Comparison of ENCODE assay signal across 3 cellular contexts in the genomic region with DNA sequence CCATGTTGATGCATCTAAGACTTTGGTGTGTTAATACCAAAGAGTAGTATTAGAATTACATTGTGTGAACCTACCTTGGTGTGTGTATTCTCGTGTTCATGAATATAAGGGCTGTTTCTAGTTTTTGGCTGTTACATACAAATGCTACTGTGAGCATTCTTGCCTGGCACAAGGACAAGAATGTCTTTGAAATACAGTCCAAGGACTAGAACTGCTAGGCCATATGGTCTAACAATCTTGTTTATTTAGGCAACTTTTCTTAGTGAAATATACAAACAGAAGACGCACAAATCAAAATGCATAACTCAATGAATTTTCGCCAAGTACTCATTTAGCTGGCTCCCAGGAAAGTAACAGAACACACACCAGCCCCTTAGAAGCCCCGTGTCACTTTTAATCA.
TF ChIP-seq lines count a peak whose summit lies in the region.

No MANE protein-coding gene starts in this region.

TF ChIP-seq in HepG2, 621 proteins besides CTCF, POLR2A, EP300 and RAD21:
- no peak for TF ChIP-seq DNMT1 (CRISPR knock-in tag; IDR thresholded peaks at IDR 0.05)
- TF ChIP-seq, protein P1, sequence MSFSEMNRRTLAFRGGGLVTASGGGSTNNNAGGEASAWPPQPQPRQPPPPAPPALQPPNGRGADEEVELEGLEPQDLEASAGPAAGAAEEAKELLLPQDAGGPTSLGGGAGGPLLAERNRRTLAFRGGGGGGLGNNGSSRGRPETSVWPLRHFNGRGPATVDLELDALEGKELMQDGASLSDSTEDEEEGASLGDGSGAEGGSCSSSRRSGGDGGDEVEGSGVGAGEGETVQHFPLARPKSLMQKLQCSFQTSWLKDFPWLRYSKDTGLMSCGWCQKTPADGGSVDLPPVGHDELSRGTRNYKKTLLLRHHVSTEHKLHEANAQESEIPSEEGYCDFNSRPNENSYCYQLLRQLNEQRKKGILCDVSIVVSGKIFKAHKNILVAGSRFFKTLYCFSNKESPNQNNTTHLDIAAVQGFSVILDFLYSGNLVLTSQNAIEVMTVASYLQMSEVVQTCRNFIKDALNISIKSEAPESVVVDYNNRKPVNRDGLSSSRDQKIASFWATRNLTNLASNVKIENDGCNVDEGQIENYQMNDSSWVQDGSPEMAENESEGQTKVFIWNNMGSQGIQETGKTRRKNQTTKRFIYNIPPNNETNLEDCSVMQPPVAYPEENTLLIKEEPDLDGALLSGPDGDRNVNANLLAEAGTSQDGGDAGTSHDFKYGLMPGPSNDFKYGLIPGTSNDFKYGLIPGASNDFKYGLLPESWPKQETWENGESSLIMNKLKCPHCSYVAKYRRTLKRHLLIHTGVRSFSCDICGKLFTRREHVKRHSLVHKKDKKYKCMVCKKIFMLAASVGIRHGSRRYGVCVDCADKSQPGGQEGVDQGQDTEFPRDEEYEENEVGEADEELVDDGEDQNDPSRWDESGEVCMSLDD (CRISPR knock-in tag; IDR thresholded peaks at IDR 0.05; ENCODE audit: borderline replicate concordance), result no peak
- no peak for TF ChIP-seq ZNF615 (CRISPR knock-in tag; IDR thresholded peaks at IDR 0.05; ENCODE audit: borderline replicate concordance)
- no peak for TF ChIP-seq ZNF749 (CRISPR knock-in tag; IDR thresholded peaks at IDR 0.05; ENCODE audit: borderline replicate concordance)
- TF ChIP-seq SMAD3 (CRISPR knock-in tag; IDR thresholded peaks at IDR 0.05), result no peak
- no peak for TF ChIP-seq MXD4 (CRISPR knock-in tag; IDR thresholded peaks at IDR 0.05)
- TF ChIP-seq TAF1 (CRISPR knock-in tag; IDR thresholded peaks at IDR 0.05), result no peak
- TF ChIP-seq FOSL2 (CRISPR knock-in tag; IDR thresholded peaks at IDR 0.05), result no peak
- TF ChIP-seq ZNF431 (CRISPR knock-in tag; IDR thresholded peaks at IDR 0.05; ENCODE audit: borderline replicate concordance, low read depth), result no peak
TF ChIP-seq in HepG2: peak in this region for 0.

TF ChIP-seq in H1, 55 proteins besides CTCF, POLR2A, EP300 and RAD21 (continues in another document):
- TF ChIP-seq GTF2F1 (IDR thresholded peaks at IDR 0.05; ENCODE audit: borderline replicate concordance, low read depth, low read length) (no peak), SIRT6 (IDR thresholded peaks at IDR 0.05; ENCODE audit: low read length) (no peak), MAFK (IDR thresholded peaks at IDR 0.05; ENCODE audit: low read depth, low read length) (no peak), CTBP2 (IDR thresholded peaks at IDR 0.05; ENCODE audit: borderline replicate concordance, insufficient read depth, insufficient read length, low read length) (no peak), NANOG (IDR thresholded peaks at IDR 0.05; ENCODE audit: insufficient read depth, low read depth, low read length, poor library complexity, severe bottlenecking) (no peak), CBX5 (IDR thresholded peaks at IDR 0.05; ENCODE audit: low read depth, low read length) (no peak), JUN (IDR thresholded peaks at IDR 0.05; ENCODE audit: low read depth, low read length) (no peak), CEBPB (IDR thresholded peaks at IDR 0.05; ENCODE audit: low read depth, low read length) (no peak), CHD1 (IDR thresholded peaks at IDR 0.05; ENCODE audit: low read depth, low read length) (no peak), TEAD4 (IDR thresholded peaks at IDR 0.05; ENCODE audit: low read depth, low read length) (no peak), TAF7 (optimal IDR thresholded peaks at IDR 0.05; ENCODE audit: borderline replicate concordance, low read depth, low read length) (no peak), ATF3 (IDR thresholded peaks at IDR 0.05; ENCODE audit: insufficient read depth, low read depth, low read length) (no peak), ATF2 (IDR thresholded peaks at IDR 0.05; ENCODE audit: low read length) (no peak), TBP (IDR thresholded peaks at IDR 0.05; ENCODE audit: low read depth, low read length) (no peak), POU5F1 (IDR thresholded peaks at IDR 0.05; ENCODE audit: low read depth, low read length) (no peak), USF2 (IDR thresholded peaks at IDR 0.05; ENCODE audit: low read length) (no peak), EZH2 (IDR thresholded peaks at IDR 0.05; ENCODE audit: low read depth, low read length, severe bottlenecking) (no peak)

TF ChIP-seq in SK-N-SH treated with all-trans-retinoic acid at 6 μM for 48 hours, 23 proteins besides CTCF, POLR2A, EP300 and RAD21:
- TF ChIP-seq ZFP3 (CRISPR knock-in tag; IDR thresholded peaks at IDR 0.05) (no peak), TOX (CRISPR knock-in tag; IDR thresholded peaks at IDR 0.05; ENCODE audit: borderline replicate concordance) (no peak), ISL1 (CRISPR knock-in tag; IDR thresholded peaks at IDR 0.05) (no peak), PATZ1 (CRISPR knock-in tag; IDR thresholded peaks at IDR 0.05; ENCODE audit: borderline replicate concordance) (no peak), ARNTL (CRISPR knock-in tag; IDR thresholded peaks at IDR 0.05; ENCODE audit: borderline replicate concordance, low read depth) (no peak), PPARA (CRISPR knock-in tag; IDR thresholded peaks at IDR 0.05; ENCODE audit: borderline replicate concordance) (no peak), OSR1 (CRISPR knock-in tag; IDR thresholded peaks at IDR 0.05) (no peak)
- TF ChIP-seq, protein P2, sequence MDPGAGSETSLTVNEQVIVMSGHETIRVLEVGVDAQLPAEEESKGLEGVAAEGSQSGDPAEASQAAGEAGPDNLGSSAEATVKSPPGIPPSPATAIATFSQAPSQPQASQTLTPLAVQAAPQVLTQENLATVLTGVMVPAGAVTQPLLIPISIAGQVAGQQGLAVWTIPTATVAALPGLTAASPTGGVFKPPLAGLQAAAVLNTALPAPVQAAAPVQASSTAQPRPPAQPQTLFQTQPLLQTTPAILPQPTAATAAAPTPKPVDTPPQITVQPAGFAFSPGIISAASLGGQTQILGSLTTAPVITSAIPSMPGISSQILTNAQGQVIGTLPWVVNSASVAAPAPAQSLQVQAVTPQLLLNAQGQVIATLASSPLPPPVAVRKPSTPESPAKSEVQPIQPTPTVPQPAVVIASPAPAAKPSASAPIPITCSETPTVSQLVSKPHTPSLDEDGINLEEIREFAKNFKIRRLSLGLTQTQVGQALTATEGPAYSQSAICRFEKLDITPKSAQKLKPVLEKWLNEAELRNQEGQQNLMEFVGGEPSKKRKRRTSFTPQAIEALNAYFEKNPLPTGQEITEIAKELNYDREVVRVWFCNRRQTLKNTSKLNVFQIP (CRISPR knock-in tag; IDR thresholded peaks at IDR 0.05; ENCODE audit: borderline replicate concordance, low read depth), result no peak
